15 cellular contexts compared by ENCODE assay signal in the genomic region with DNA sequence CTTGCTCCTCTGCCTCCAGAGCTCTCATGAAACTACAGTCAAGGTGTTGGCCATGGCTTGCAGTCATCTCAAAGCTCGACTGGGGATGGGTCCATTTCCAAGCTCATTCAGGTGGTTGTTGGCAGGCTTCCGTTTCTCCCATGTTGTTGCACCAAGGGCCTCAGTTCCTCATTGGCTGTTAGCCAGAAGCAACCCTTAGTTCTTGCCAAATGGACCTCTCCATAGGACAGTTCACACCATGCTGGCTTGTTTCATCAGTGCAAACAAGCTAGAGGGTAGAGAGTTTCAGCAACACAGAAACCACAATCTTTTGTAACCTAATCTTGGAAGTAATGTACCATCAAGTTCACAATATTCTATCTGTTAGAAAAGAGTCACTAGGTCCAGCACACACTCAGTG.
"Had no signal": no experiment of that assay in that cellular context is flagged by ENCODE, and none has a peak within 500 bp of the region (broad histone marks: within the 10 kb centered on the region; RNA-seq: fewer than 3 reads in every experiment).

No MANE protein-coding gene starts in this region.

- H3K4me3 ChIP-seq: coronary artery, gastrocnemius medialis, left lung, prostate gland had no signal

- H3K27me3 Mint-ChIP-seq: type B pancreatic cell had no signal

- H3K9me3 ChIP-seq: gastrocnemius medialis, left lung, prostate gland had no signal

- ATAC-seq: gastrocnemius medialis, left lung had no signal

- H3K27me3 ChIP-seq: gastrocnemius medialis, left lung had no signal

- H3K27ac ChIP-seq: coronary artery, epithelial cell of prostate, gastrocnemius medialis, left lung, prostate gland had no signal

- H3K36me3 Mint-ChIP-seq: activated naive CD4-positive, alpha-beta T cell treated with anti-CD3 and anti-CD28 coated beads, Interleukin-2, amount 10 ng/mL, durations not matched to agents 7 days and 5 days; type B pancreatic cell had no signal

- H3K4me3 Mint-ChIP-seq: activated naive CD4-positive, alpha-beta T cell treated with anti-CD3 and anti-CD28 coated beads, Interleukin-2, amount 10 ng/mL, durations not matched to agents 7 days and 5 days; nephron; type B pancreatic cell had no signal

- H3K36me3 ChIP-seq: gastrocnemius medialis, left lung, prostate gland had no signal

- DNase-seq: activated CD4-positive, alpha-beta T cell treated with anti-CD3 and anti-CD28 coated beads for 4 hours; activated CD8-positive, alpha-beta memory T cell treated with anti-CD3 and anti-CD28 coated beads for 24 hours; activated naive CD4-positive, alpha-beta T cell treated with anti-CD3 and anti-CD28 coated beads, Interleukin-2, amount 10 ng/mL, durations not matched to agents 7 days and 5 days; caudate nucleus; effector memory CD4-positive, alpha-beta T cell; gastrocnemius medialis; left lung; mesendoderm; stimulated activated CD4-positive, alpha-beta T cell treated with anti-CD3 and anti-CD28 coated beads, Interleukin-12 subunit alpha, Interleukin-12 subunit beta, amount 100 ng/mL, for 4 hours; stimulated activated naive CD4-positive, alpha-beta T cell had no signal

- H3K4me1 ChIP-seq: left lung had no signal

- H3K9me3 Mint-ChIP-seq: activated naive CD4-positive, alpha-beta T cell treated with anti-CD3 and anti-CD28 coated beads, Interleukin-2, amount 10 ng/mL, durations not matched to agents 7 days and 5 days; type B pancreatic cell had no signal

- H3K27ac Mint-ChIP-seq: activated naive CD4-positive, alpha-beta T cell treated with anti-CD3 and anti-CD28 coated beads, Interleukin-2, amount 10 ng/mL, durations not matched to agents 7 days and 5 days; nephron; type B pancreatic cell had no signal

- H3K4me1 Mint-ChIP-seq: activated naive CD4-positive, alpha-beta T cell treated with anti-CD3 and anti-CD28 coated beads, Interleukin-2, amount 10 ng/mL, durations not matched to agents 7 days and 5 days; nephron had no signal
